31 cellular contexts compared by ENCODE assay signal in genomic region chr1:46027788-46028573, GRCh38.
A peak's percentile ranks its signal among the peaks of the same experiment; 100 is the strongest.
DNase-seq lines count a peak whose midpoint lies in the region; ATAC-seq and TF ChIP-seq lines count a peak whose summit lies in the region.
"Had no signal": no experiment of that assay in that cellular context is flagged by ENCODE, and none has a peak within 500 bp of the region (broad histone marks: within the 10 kb centered on the region; RNA-seq: fewer than 3 reads in every experiment).

No MANE protein-coding gene starts in this region.

- H3K4me3 ChIP-seq in left ventricle myocardium inferior, result no peak overlapping the region
- H3K4me3 ChIP-seq: GM23248, SK-N-MC had no signal

- H3K27me3 Mint-ChIP-seq in glutamatergic neuron (ENCODE audit: unreplicated experiment) (peaks cover 20% of the 10 kb centered on the region), neural crest cell (ENCODE audit: low read depth) (peaks cover 3% of the 10 kb centered on the region)
- H3K27me3 Mint-ChIP-seq: CD8-positive, alpha-beta memory T cell had no signal

- H3K4me3 Mint-ChIP-seq in glutamatergic neuron (ENCODE audit: unreplicated experiment) (no peak overlapping the region), neural crest cell (peak overlapping the region; percentile 23)
- H3K4me3 Mint-ChIP-seq: CD14-positive monocyte; CD8-positive, alpha-beta memory T cell had no signal

- no peak for ATAC-seq in GM19452 (IDR thresholded peaks at IDR 0.05; ENCODE audit: unreplicated experiment)
- no peak for ATAC-seq in HG03045 (IDR thresholded peaks at IDR 0.05; ENCODE audit: unreplicated experiment)
- no peak for ATAC-seq in HG03025 (IDR thresholded peaks at IDR 0.05; ENCODE audit: low FRiP score, unreplicated experiment)
- ATAC-seq in HG03378 (IDR thresholded peaks at IDR 0.05; ENCODE audit: unreplicated experiment), result no peak
- ATAC-seq: HepG2, Panc1 had no signal

- H3K36me3 ChIP-seq in left ventricle myocardium inferior, result peaks cover 69% of the 10 kb centered on the region
- H3K36me3 ChIP-seq: BE2C had no signal

- peak overlapping the region; percentile 22 for H3K27ac Mint-ChIP-seq in glutamatergic neuron (ENCODE audit: unreplicated experiment)
- no peak overlapping the region for H3K27ac Mint-ChIP-seq in neural crest cell (ENCODE audit: unreplicated experiment)
- H3K27ac Mint-ChIP-seq: CD14-positive monocyte had no signal

- peaks cover 54% of the 10 kb centered on the region for H3K4me1 ChIP-seq in left ventricle myocardium inferior
- H3K4me1 ChIP-seq: BE2C had no signal

- H3K9me3 Mint-ChIP-seq in glutamatergic neuron (ENCODE audit: unreplicated experiment), result peaks cover 22% of the 10 kb centered on the region
- no peaks in the 10 kb centered on the region for H3K9me3 Mint-ChIP-seq in neural crest cell
- H3K9me3 Mint-ChIP-seq: CD8-positive, alpha-beta memory T cell had no signal

- H3K4me1 Mint-ChIP-seq in glutamatergic neuron (ENCODE audit: low read depth, unreplicated experiment) (peaks cover 11% of the 10 kb centered on the region), neural crest cell (peaks cover 4% of the 10 kb centered on the region)
- H3K4me1 Mint-ChIP-seq: CD14-positive monocyte; CD8-positive, alpha-beta memory T cell had no signal

- TF ChIP-seq CTCF in GM10266 (IDR thresholded peaks at IDR 0.05; ENCODE audit: control insufficient read depth, insufficient read depth, low read depth, missing control alignments), result no peak
- TF ChIP-seq CTCF in glutamatergic neuron (IDR thresholded peaks at IDR 0.05; ENCODE audit: partially characterized antibody, unreplicated experiment), result no peak
- TF ChIP-seq CTCF in left ventricle myocardium inferior (IDR thresholded peaks at IDR 0.05; ENCODE audit: borderline replicate concordance), result no peak
- no peak for TF ChIP-seq CTCF in neural crest cell (conservative IDR thresholded peaks at IDR 0.05)

- H3K27ac ChIP-seq in left ventricle myocardium inferior (replicated peaks), result peak overlapping the region; percentile 89
- H3K27ac ChIP-seq: GM23248, RWPE1, SK-N-MC had no signal

- H3K36me3 Mint-ChIP-seq in glutamatergic neuron (ENCODE audit: unreplicated experiment) (peaks cover 5% of the 10 kb centered on the region), neural crest cell (ENCODE audit: low read depth) (peaks cover 20% of the 10 kb centered on the region)

- H3K27me3 ChIP-seq in left ventricle myocardium inferior (ENCODE audit: low read depth), result no peaks in the 10 kb centered on the region
- H3K27me3 ChIP-seq: BE2C had no signal

- H3K9me3 ChIP-seq in left ventricle myocardium inferior (replicated peaks), result no peaks in the 10 kb centered on the region
- H3K9me3 ChIP-seq: BE2C had no signal

- DNase-seq in GM10266 (ENCODE audit: extremely low spot score) (peak; percentile 3), glutamatergic neuron (no peak), left ventricle myocardium inferior (peak; percentile 51), neural crest cell (ENCODE audit: low read depth, low spot score) (no peak)
- DNase-seq: 8988T; ACHN; BE2C; Calu3; CD8-positive, alpha-beta memory T cell; DMS153; GM23248; H7; Kasumi-1; NCI-H1092 treated with DMSO at 0.1 percent for 48 hours; NCI-H1436; NCI-H187; NCI-H2081 treated with DMSO at 0.1 percent for 48 hours; NCI-H2171; NCI-H226; NCI-H510A; NCI-H69; SIG-M5 had no signal

- intact Hi-C loops in left ventricle myocardium inferior (cut with micrococcal nuclease), result no loop called here

Comparison
In these comparisons a context has a peak if more than half of its experiments do, and no peak if none do; other contexts are left out.
1. DNase-seq: peak in GM10266 (single experiment) and left ventricle myocardium inferior (single experiment); none in glutamatergic neuron (single experiment) and neural crest cell (single experiment).